In the genomic region with DNA sequence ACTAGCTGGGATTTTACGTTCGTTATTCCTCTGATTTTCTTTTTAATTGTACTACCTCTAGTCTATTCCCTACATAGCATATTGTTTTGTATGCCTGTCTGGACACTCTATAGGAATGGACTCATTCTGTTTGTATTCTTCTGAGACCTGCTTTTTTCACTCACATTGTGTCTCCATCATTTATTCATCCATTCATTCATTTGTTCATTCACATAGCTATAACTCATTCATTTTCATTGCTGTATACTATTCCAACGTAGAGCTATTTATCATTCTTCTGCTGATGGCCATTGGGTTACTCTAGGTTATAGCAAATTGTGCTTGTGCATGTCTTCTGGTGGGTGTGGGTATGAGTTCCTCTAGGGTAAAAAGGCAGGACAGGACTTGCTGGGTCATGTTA, we compare ENCODE assay signal across 32 cellular contexts.
"Had no signal": no experiment of that assay in that cellular context is flagged by ENCODE, and none has a peak within 500 bp of the region (broad histone marks: within the 10 kb centered on the region; RNA-seq: fewer than 3 reads in every experiment).

No MANE protein-coding gene starts in this region.

- ATAC-seq: activated CD4-positive, CD25-positive, alpha-beta regulatory T cell treated with anti-CD3 and anti-CD28 coated beads, Interleukin-2, amount 50 U/mL, for 24 hours; activated CD8-positive, alpha-beta T cell treated with anti-CD3 and anti-CD28 coated beads for 36 hours; activated T-cell treated with anti-CD3 and anti-CD28 coated beads, Interleukin-2, amount 50 U/mL, for 4 hours; activated T-helper 17 cell treated with anti-CD3 and anti-CD28 coated beads, Interleukin-2, amount 50 U/mL, for 72 hours; foreskin keratinocyte; gastroesophageal sphincter; heart right ventricle; T-helper 17 cell had no signal

- H3K9me3 ChIP-seq: colonic mucosa, esophagus muscularis mucosa, gastroesophageal sphincter, heart right ventricle had no signal

- H3K27ac ChIP-seq: brain microvascular endothelial cell, esophagus muscularis mucosa, foreskin keratinocyte, gastroesophageal sphincter, heart right ventricle, WERI-Rb-1 had no signal

- H3K36me3 Mint-ChIP-seq: activated naive CD8-positive, alpha-beta T cell had no signal

- H3K36me3 ChIP-seq: brain microvascular endothelial cell, colonic mucosa, esophagus muscularis mucosa, gastroesophageal sphincter, heart right ventricle, WERI-Rb-1 had no signal

- H2AFZ ChIP-seq: hepatocyte had no signal

- H3K4me1 Mint-ChIP-seq: activated B cell treated with CpG ODN at 0.5 μM for 24 hours; activated T-helper 17 cell treated with anti-CD3 and anti-CD28 coated beads, Interleukin-2, amount 50 U/mL, for 72 hours; T-helper 17 cell had no signal

- H3K4me3 Mint-ChIP-seq: activated B cell treated with CpG ODN at 0.5 μM for 24 hours; activated CD8-positive, alpha-beta T cell treated with anti-CD3 and anti-CD28 coated beads for 36 hours; activated naive CD8-positive, alpha-beta T cell; activated T-cell treated with anti-CD3 and anti-CD28 coated beads, Interleukin-2, amount 50 U/mL, for 4 hours; activated T-helper 17 cell treated with anti-CD3 and anti-CD28 coated beads, Interleukin-2, amount 50 U/mL, for 72 hours; endodermal cell; T-helper 17 cell; T-helper 2 cell treated with Interferon-gamma antibody and Interleukin-4, amounts not matched to agents 5 μg/mL and 100 μg/mL, for 36 hours had no signal

- H3K79me2 ChIP-seq: hepatocyte had no signal

- H3K27ac Mint-ChIP-seq: activated B cell treated with CpG ODN at 0.5 μM for 24 hours; activated CD8-positive, alpha-beta T cell treated with anti-CD3 and anti-CD28 coated beads for 36 hours; activated naive CD8-positive, alpha-beta T cell; activated T-helper 17 cell treated with anti-CD3 and anti-CD28 coated beads, Interleukin-2, amount 50 U/mL, for 72 hours; endodermal cell; T-helper 17 cell; T-helper 2 cell treated with Interferon-gamma antibody and Interleukin-4, amounts not matched to agents 5 μg/mL and 100 μg/mL, for 36 hours had no signal

- FAIRE-seq: astrocyte had no signal

- H3K27me3 ChIP-seq: brain microvascular endothelial cell, colonic mucosa, esophagus muscularis mucosa, foreskin keratinocyte, gastroesophageal sphincter, hepatocyte had no signal

- H3K9me3 Mint-ChIP-seq: activated CD8-positive, alpha-beta T cell treated with anti-CD3 and anti-CD28 coated beads for 36 hours; activated T-helper 17 cell treated with anti-CD3 and anti-CD28 coated beads, Interleukin-2, amount 50 U/mL, for 72 hours; endodermal cell; T-helper 2 cell treated with Interferon-gamma antibody and Interleukin-4, amounts not matched to agents 5 μg/mL and 100 μg/mL, for 36 hours had no signal

- H3K4me1 ChIP-seq: colonic mucosa, gastroesophageal sphincter had no signal

- H3K4me3 ChIP-seq: colonic mucosa, esophagus muscularis mucosa, gastroesophageal sphincter, heart right ventricle, hepatocyte had no signal

- DNase-seq: activated B cell treated with CpG ODN at 0.5 μM for 24 hours; activated CD4-positive, alpha-beta T cell treated with anti-CD3 and anti-CD28 coated beads for 48 hours; activated CD4-positive, alpha-beta T cell treated with anti-CD3 and anti-CD28 coated beads, Interleukin-2, amount 50 U/mL, for 1 hour; activated CD4-positive, alpha-beta T cell treated with anti-CD3 and anti-CD28 coated beads, Interleukin-2, amount 50 U/mL, for 48 hours; activated CD8-positive, alpha-beta memory T cell treated with anti-CD3 and anti-CD28 coated beads for 24 hours; activated CD8-positive, alpha-beta T cell treated with anti-CD3 and anti-CD28 coated beads for 36 hours; activated effector memory CD4-positive, alpha-beta T cell treated with Interleukin-2 at 50 U/mL for 16 hours; activated gamma-delta T cell treated with Interleukin-2 at 50 U/mL for 16 hours; activated naive CD4-positive, alpha-beta T cell treated with anti-CD3 and anti-CD28 coated beads, Interleukin-2, amount 50 U/mL, for 16 hours; activated naive CD4-positive, alpha-beta T cell treated with Interleukin-2 at 50 U/mL for 16 hours; activated T-cell treated with anti-CD3 and anti-CD28 coated beads, Interleukin-2, amount 50 U/mL, for 4 hours; amniotic stem cell; anterior cingulate cortex; brain microvascular endothelial cell; caudate nucleus; colonic mucosa; effector CD8-positive, alpha-beta T cell; endodermal cell; erythroblast; foreskin keratinocyte; heart right ventricle; T-helper 17 cell; T1000; WERI-Rb-1 had no signal
